Comparison of ENCODE assay signal across 12 cellular contexts in genomic region chr19:15279326-15279904, GRCh38. TPM values are rescaled to one million over a fixed set of nuclear protein-coding genes. Genes with fewer than 3 reads are reported as not detected.
A peak's percentile ranks its signal among the peaks of the same experiment; 100 is the strongest.
DNase-seq lines count a peak whose midpoint lies in the region; ATAC-seq and TF ChIP-seq lines count a peak whose summit lies in the region.
"Had no signal": no experiment of that assay in that cellular context is flagged by ENCODE, and none has a peak within 500 bp of the region (broad histone marks: within the 10 kb centered on the region; RNA-seq: fewer than 3 reads in every experiment).

No MANE protein-coding gene starts in this region.

- peaks cover 0 to 4% (median 0%) of the 10 kb centered on the region in 9 donors for H3K36me3 ChIP-seq in heart left ventricle
- no peaks in the 10 kb centered on the region for H3K36me3 ChIP-seq in heart right ventricle
- no peaks in the 10 kb centered on the region for H3K36me3 ChIP-seq in upper lobe of right lung
- H3K36me3 ChIP-seq: right lobe of liver had no signal

- TF ChIP-seq CTCF in heart left ventricle (IDR thresholded peaks at IDR 0.05) (no peak), heart right ventricle (IDR thresholded peaks at IDR 0.05) (no peak), upper lobe of right lung (IDR thresholded peaks at IDR 0.05) (no peak)

- H3K4me1 ChIP-seq in heart left ventricle (peaks cover 43 to 100% (median 96%) of the 10 kb centered on the region in 12 donors), heart right ventricle (peaks cover 69 to 100% (median 100%) of the 10 kb centered on the region in 9 donors), upper lobe of right lung (peaks cover 97% of the 10 kb centered on the region)

- H3K9me3 Mint-ChIP-seq in activated naive CD4-positive, alpha-beta T cell treated with anti-CD3 and anti-CD28 coated beads, Interleukin-2, amount 50 U/mL, for 72 hours, result no peaks in the 10 kb centered on the region
- H3K9me3 Mint-ChIP-seq in naive B cell, result no peaks in the 10 kb centered on the region

- H3K27me3 ChIP-seq in heart left ventricle (no peaks in the 10 kb centered on the region), heart right ventricle (no peaks in the 10 kb centered on the region), upper lobe of right lung (no peaks in the 10 kb centered on the region)
- H3K27me3 ChIP-seq: right lobe of liver had no signal

- no peaks in the 10 kb centered on the region for H3K27me3 Mint-ChIP-seq in naive B cell

- 78 to 86% (median 80%) methylated on average over 4 of the region's 4 CpGs for WGBS in heart left ventricle, 4 donors
- 83 to 85% methylated on average over 4 of the region's 4 CpGs for WGBS in heart right ventricle, 2 donors

- H3K9me3 ChIP-seq in heart left ventricle (no peaks in the 10 kb centered on the region), heart right ventricle (no peaks in the 10 kb centered on the region), upper lobe of right lung (no peaks in the 10 kb centered on the region)
- H3K9me3 ChIP-seq: right lobe of liver had no signal

- H3K4me3 Mint-ChIP-seq in naive B cell, result peak overlapping the region in 7 of 8 donors; percentile 2 to 65 (median 27)

- no peaks in the 10 kb centered on the region for H3K36me3 Mint-ChIP-seq in activated naive CD4-positive, alpha-beta T cell treated with anti-CD3 and anti-CD28 coated beads, Interleukin-2, amount 50 U/mL, for 72 hours
- H3K36me3 Mint-ChIP-seq in naive B cell, result no peaks in the 10 kb centered on the region

- intact Hi-C loops in heart left ventricle (cut with DNase I) (no loop called here), heart right ventricle (cut with DNase I) (loop anchor here in 1 of 10 donors (10.0 kb wide), 1 partner anchor 45 kb away; no protein-coding TSS in a partner anchor), upper lobe of right lung (cut with DNase I) (loop anchor here (10.0 kb wide), 1 partner anchor 45 kb away; no protein-coding TSS in a partner anchor)

- H3K4me1 Mint-ChIP-seq in naive B cell, result peaks cover 73 to 97% (median 87%) of the 10 kb centered on the region in 3 donors

- peak overlapping the region in 8 of 12 donors; percentile 2 to 83 (median 65) for H3K27ac ChIP-seq in heart left ventricle
- H3K27ac ChIP-seq in heart right ventricle, result peak overlapping the region in 5 of 10 donors; percentile 33 to 81 (median 65)
- H3K27ac ChIP-seq in upper lobe of right lung, result peak overlapping the region; percentile 56

- DNase-seq in heart left ventricle (no peak), heart right ventricle (no peak), naive B cell (no peak), upper lobe of right lung (no peak), SHP77 (lab: John Stamatoyannopoulos, UW) (no peak), DMS153 (lab: John Stamatoyannopoulos, UW) (no peak)
- no peak for DNase-seq in activated naive CD4-positive, alpha-beta T cell treated with anti-CD3 and anti-CD28 coated beads, Interleukin-2, amount 50 U/mL, for 72 hours (ENCODE audit: low spot score in 2 of 2)
- DNase-seq: effector CD8-positive, alpha-beta T cell; NCI-H1092 treated with DMSO at 0.1 percent for 48 hours; stimulated activated naive CD4-positive, alpha-beta T cell treated with Interleukin-2 at 50 U/mL for 16 hours had no signal

- peak overlapping the region; percentile 65 to 88 for H3K27ac Mint-ChIP-seq in activated naive CD4-positive, alpha-beta T cell treated with anti-CD3 and anti-CD28 coated beads, Interleukin-2, amount 50 U/mL, for 72 hours
- peak overlapping the region; percentile 47 to 96 (median 94) for H3K27ac Mint-ChIP-seq in naive B cell

- TF ChIP-seq POLR2A in heart left ventricle (IDR thresholded peaks at IDR 0.05), result no peak

- H3K4me3 ChIP-seq in heart left ventricle (no peak overlapping the region), heart right ventricle (no peak overlapping the region), upper lobe of right lung (no peak overlapping the region)
- H3K4me3 ChIP-seq: right lobe of liver had no signal

- ATAC-seq in heart left ventricle (no peak), heart right ventricle (no peak), naive B cell (ENCODE audit: low read depth in 2 of 2) (peak; percentile 18), upper lobe of right lung (no peak), HG03520 (IDR thresholded peaks at IDR 0.05; ENCODE audit: unreplicated experiment) (no peak)
- ATAC-seq in activated naive CD4-positive, alpha-beta T cell treated with anti-CD3 and anti-CD28 coated beads, Interleukin-2, amount 50 U/mL, for 72 hours, result no peak
- ATAC-seq: right lobe of liver had no signal

RNA-seq across cellular contexts. Expression of gene EPHX3, which starts 47.2 kb away (rescaled TPM):
- 1 to 10 TPM in 1 of 9 donors, under 1 TPM in 5, not detected in 3; 0.12 to 1.3 (median 0.14) TPM for total RNA-seq in heart left ventricle
- under 1 TPM; 0.11 to 0.21 TPM for polyA plus RNA-seq in heart left ventricle
- under 1 TPM in 5 of 10 donors, not detected in 5; 0.15 to 0.32 (median 0.17) TPM for total RNA-seq in heart right ventricle
- polyA plus RNA-seq in heart right ventricle, result under 1 TPM in 1 of 2 donors, not detected in 1; 0.20 TPM
- under 1 TPM in 1 of 2 donors, not detected in 1; 0.27 TPM for total RNA-seq in activated naive CD4-positive, alpha-beta T cell treated with anti-CD3 and anti-CD28 coated beads, Interleukin-2, amount 50 U/mL, for 72 hours
- not detected for polyA plus RNA-seq in naive B cell (ENCODE audit: low read depth in 6 of 6)
- total RNA-seq in upper lobe of right lung, result 2.5 TPM

RNA-seq across cellular contexts. Expression of gene BRD4, which starts 52.9 kb away (rescaled TPM):
- total RNA-seq in heart left ventricle, result 10 to 100 TPM; 31.4 to 78.9 (median 61.8) TPM
- 10 to 100 TPM; 31.1 to 76.9 TPM for polyA plus RNA-seq in heart left ventricle
- 10 to 100 TPM; 51.6 to 85.1 (median 54.7) TPM for total RNA-seq in heart right ventricle
- 10 to 100 TPM; 31.2 to 34.8 TPM for polyA plus RNA-seq in heart right ventricle
- total RNA-seq in activated naive CD4-positive, alpha-beta T cell treated with anti-CD3 and anti-CD28 coated beads, Interleukin-2, amount 50 U/mL, for 72 hours, result 100 to 1,000 TPM; 108 to 114 TPM
- polyA plus RNA-seq in naive B cell (ENCODE audit: low read depth in 6 of 6), result 10 to 100 TPM; 13.5 to 51.9 (median 18.4) TPM
- total RNA-seq in upper lobe of right lung, result 101 TPM

Comparison
In these comparisons a context has a peak if more than half of its experiments do, and no peak if none do; other contexts are left out.
1. ATAC-seq: peak in naive B cell (2 of 2); none in heart left ventricle (0 of 4), heart right ventricle (0 of 8), activated naive CD4-positive, alpha-beta T cell treated with anti-CD3 and anti-CD28 coated beads, Interleukin-2, amount 50 U/mL, for 72 hours (0 of 2), upper lobe of right lung (single experiment) and HG03520 (single experiment).